27 cellular contexts compared by ENCODE assay signal in the genomic region with DNA sequence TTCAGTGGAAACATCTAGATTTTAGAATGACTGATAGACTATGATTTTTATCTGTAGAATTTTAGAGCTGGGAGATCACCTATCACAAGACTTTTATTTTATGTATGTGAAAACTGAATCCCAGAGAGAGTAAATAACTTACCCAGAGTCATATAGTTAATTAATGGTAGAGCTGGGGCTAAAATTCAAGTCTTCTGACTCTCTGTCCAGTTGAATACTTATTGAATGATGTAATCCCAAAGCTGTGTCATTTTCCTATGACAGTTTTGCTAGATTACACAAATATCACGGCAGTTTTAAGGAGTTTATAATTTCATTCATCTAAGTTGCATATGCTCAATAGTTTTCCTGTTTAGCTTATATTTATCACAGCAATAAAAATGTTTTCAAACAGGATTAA. TPM values are rescaled to one million over a fixed set of nuclear protein-coding genes. Genes with fewer than 3 reads are reported as not detected.
A peak's percentile ranks its signal among the peaks of the same experiment; 100 is the strongest.
DNase-seq lines count a peak whose midpoint lies in the region; ATAC-seq, FAIRE-seq and TF ChIP-seq lines count a peak whose summit lies in the region.
"Had no signal": no experiment of that assay in that cellular context is flagged by ENCODE, and none has a peak within 500 bp of the region (broad histone marks: within the 10 kb centered on the region; RNA-seq: fewer than 3 reads in every experiment).

No MANE protein-coding gene starts in this region.

- TF ChIP-seq POLR2A in GM12892 (IDR thresholded peaks at IDR 0.05; ENCODE audit: low read depth, low read length) = no peak

- H3K79me2 ChIP-seq in astrocyte (ENCODE audit: insufficient read depth, low read length) = no peaks in the 10 kb centered on the region

- peak overlapping the region; percentile 53 for H3K27ac Mint-ChIP-seq in astrocyte (ENCODE audit: unreplicated experiment)
- H3K27ac Mint-ChIP-seq in nephron = peak overlapping the region in 2 of 3 experiments; percentile 26 to 45
- H3K27ac Mint-ChIP-seq: CD4-positive, CD25-positive, alpha-beta regulatory T cell had no signal

- H3K36me3 Mint-ChIP-seq in astrocyte (ENCODE audit: low read depth, unreplicated experiment) = no peaks in the 10 kb centered on the region
- peaks cover 7% of the 10 kb centered on the region for H3K36me3 Mint-ChIP-seq in nephron (ENCODE audit: low read depth)
- H3K36me3 Mint-ChIP-seq: CD4-positive, CD25-positive, alpha-beta regulatory T cell had no signal

- H3K4me2 ChIP-seq in astrocyte (ENCODE audit: low read length) = peak overlapping the region; percentile 13
- H3K4me2 ChIP-seq: KMS-11 had no signal

- H2AFZ ChIP-seq in astrocyte (ENCODE audit: low read depth, low read length) = no peak overlapping the region

- H3K9ac ChIP-seq in astrocyte (ENCODE audit: low read length) = no peak overlapping the region
- H3K9ac ChIP-seq: KMS-11 had no signal

- H3K9me3 Mint-ChIP-seq in astrocyte (ENCODE audit: unreplicated experiment) = no peaks in the 10 kb centered on the region
- H3K9me3 Mint-ChIP-seq in nephron = no peaks in the 10 kb centered on the region

- H3K27me3 Mint-ChIP-seq in astrocyte (ENCODE audit: low read depth, unreplicated experiment) = no peaks in the 10 kb centered on the region
- no peaks in the 10 kb centered on the region for H3K27me3 Mint-ChIP-seq in nephron (ENCODE audit: low read depth)
- H3K27me3 Mint-ChIP-seq: CD4-positive, CD25-positive, alpha-beta regulatory T cell had no signal

- H3K4me1 Mint-ChIP-seq in astrocyte (ENCODE audit: low read depth, unreplicated experiment) = peaks cover 2% of the 10 kb centered on the region
- H3K4me1 Mint-ChIP-seq in nephron = peaks cover 32% of the 10 kb centered on the region
- H3K4me1 Mint-ChIP-seq: CD4-positive, CD25-positive, alpha-beta regulatory T cell had no signal

- H3K36me3 ChIP-seq in astrocyte (ENCODE audit: insufficient read depth, low read length) = no peaks in the 10 kb centered on the region
- H3K36me3 ChIP-seq: BE2C, SJCRH30 had no signal

- in situ Hi-C loops in ACHN (cut with HindIII; ENCODE audit: low pct_ligation_motif_present, low pct_unique_long_range_greater_than_20kb, low sequenced_read_pairs) = no loop called here

- FAIRE-seq in astrocyte (lab: Jason Lieb, UNC) = no peak
- no peak for FAIRE-seq in GM12892 (lab: Jason Lieb, UNC)
- FAIRE-seq: GM12891 had no signal

- no peak for ATAC-seq in GM21360 (IDR thresholded peaks at IDR 0.05; ENCODE audit: unreplicated experiment)
- ATAC-seq: HCT116, Panc1 had no signal

- no peaks in the 10 kb centered on the region for H3K9me3 ChIP-seq in astrocyte (ENCODE audit: insufficient read depth, low read depth, low read length)
- H3K9me3 ChIP-seq: BE2C, Caco-2, SJCRH30 had no signal

- H3K27me3 ChIP-seq in astrocyte (ENCODE audit: insufficient read depth, low read length) = no peaks in the 10 kb centered on the region
- H3K27me3 ChIP-seq: BE2C, SJCRH30 had no signal

- no peak overlapping the region for H3K4me3 ChIP-seq in astrocyte (ENCODE audit: insufficient read depth, low read depth, low read length)
- H3K4me3 ChIP-seq: SJCRH30 had no signal

- H3K4me3 Mint-ChIP-seq in astrocyte (ENCODE audit: unreplicated experiment) (no peak overlapping the region), nephron (no peak overlapping the region)
- H3K4me3 Mint-ChIP-seq: CD4-positive, CD25-positive, alpha-beta regulatory T cell had no signal

- no peaks in the 10 kb centered on the region for H4K20me1 ChIP-seq in astrocyte (ENCODE audit: insufficient read depth, low read length)

- no peaks in the 10 kb centered on the region for H3K4me1 ChIP-seq in astrocyte (ENCODE audit: insufficient read depth, low read length)
- H3K4me1 ChIP-seq: BE2C, Caco-2, SJCRH30 had no signal

- no peak overlapping the region for H3K27ac ChIP-seq in astrocyte (ENCODE audit: low read depth, low read length)
- H3K27ac ChIP-seq: HL-60, KMS-11, SJCRH30 had no signal

- DNase-seq in ACHN (peak; percentile 59), astrocyte (ENCODE audit: low read depth) (peak; percentile 2), glomerular visceral epithelial cell (ENCODE audit: extremely low spot score) (peak; percentile 40), islet precursor cell (no peak), GM12892 (ENCODE audit: insufficient read length) (no peak)
- DNase-seq: 8988T; BE2C; Caco-2; CD4-positive, CD25-positive, alpha-beta regulatory T cell; DMS153; GOT3; NCI-H1092 treated with DMSO at 0.1 percent for 48 hours; NCI-H1436 treated with DMSO at 0.1 percent for 48 hours; NCI-H1930; NCI-H748 treated with DMSO at 0.1 percent for 48 hours; NK-92 treated with Interleukin-12 subunit alpha and Interleukin-12 subunit beta, amount 100 ng/mL, for 24 hours; SJCRH30 had no signal

- TF ChIP-seq CTCF in astrocyte (IDR thresholded peaks at IDR 0.05; ENCODE audit: insufficient read depth, low read depth, low read length) (no peak), nephron (IDR thresholded peaks at IDR 0.05; ENCODE audit: unreplicated experiment in 3 of 3) (no peak)

RNA-seq across cellular contexts. Expression of a gene that starts 6.7 kb away (rescaled TPM):
- total RNA-seq in astrocyte = 18.3 and 20.1 TPM in 2 replicates
- polyA plus RNA-seq in GM12892 (2012; ENCODE audit: missing spikeins) = not detected
- total RNA-seq: CD4-positive, CD25-positive, alpha-beta regulatory T cell; G401; HT1080; NCI-H460 had no signal
- polyA plus RNA-seq: CD4-positive, CD25-positive, alpha-beta regulatory T cell had no signal

Comparison
In these comparisons a context has a peak if more than half of its experiments do, and no peak if none do; other contexts are left out.
1. DNase-seq: peak in ACHN (single experiment), astrocyte (single experiment) and glomerular visceral epithelial cell (single experiment); none in islet precursor cell (single experiment) and GM12892 (single experiment).